ENCODE assay signal across 1 cellular context in the genomic region with DNA sequence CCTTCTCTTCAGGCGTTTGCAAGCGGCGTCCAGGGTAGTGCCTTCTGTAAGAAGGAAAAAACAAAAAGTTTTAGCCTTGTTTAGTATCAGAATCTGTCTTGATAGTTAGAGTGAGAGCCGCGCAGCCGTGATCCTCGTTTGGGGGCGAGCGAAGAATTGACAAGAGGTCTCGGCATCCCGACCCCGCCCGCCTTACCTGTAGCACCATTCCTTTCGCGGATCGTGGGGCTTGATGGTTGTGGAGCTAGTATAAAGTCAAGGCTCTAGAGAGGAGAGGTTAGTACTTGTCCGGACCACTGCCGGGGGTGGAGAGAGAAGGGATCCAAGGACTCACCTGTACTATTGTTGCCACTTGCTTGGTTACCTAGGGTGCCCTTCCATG.
TF ChIP-seq lines count a peak whose summit lies in the region.

No MANE protein-coding gene starts in this region.

TF ChIP-seq in K562, 482 proteins besides CTCF, POLR2A, EP300 and RAD21 (continued from another document):
- TF ChIP-seq, protein P1, sequence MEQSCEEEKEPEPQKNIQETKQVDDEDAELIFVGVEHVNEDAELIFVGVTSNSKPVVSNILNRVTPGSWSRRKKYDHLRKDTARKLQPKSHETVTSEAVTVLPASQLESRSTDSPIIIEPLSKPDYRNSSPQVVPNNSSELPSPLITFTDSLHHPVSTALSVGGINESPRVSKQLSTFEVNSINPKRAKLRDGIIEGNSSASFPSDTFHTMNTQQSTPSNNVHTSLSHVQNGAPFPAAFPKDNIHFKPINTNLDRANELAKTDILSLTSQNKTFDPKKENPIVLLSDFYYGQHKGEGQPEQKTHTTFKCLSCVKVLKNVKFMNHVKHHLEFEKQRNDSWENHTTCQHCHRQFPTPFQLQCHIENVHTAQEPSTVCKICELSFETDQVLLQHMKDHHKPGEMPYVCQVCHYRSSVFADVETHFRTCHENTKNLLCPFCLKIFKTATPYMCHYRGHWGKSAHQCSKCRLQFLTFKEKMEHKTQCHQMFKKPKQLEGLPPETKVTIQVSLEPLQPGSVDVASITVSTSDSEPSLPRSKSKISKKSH (CRISPR knock-in tag; IDR thresholded peaks at IDR 0.05) = no peak
- TF ChIP-seq COPS2 (conservative IDR thresholded peaks at IDR 0.05) = no peak
